ENCODE assay signal across 15 cellular contexts in the genomic region with DNA sequence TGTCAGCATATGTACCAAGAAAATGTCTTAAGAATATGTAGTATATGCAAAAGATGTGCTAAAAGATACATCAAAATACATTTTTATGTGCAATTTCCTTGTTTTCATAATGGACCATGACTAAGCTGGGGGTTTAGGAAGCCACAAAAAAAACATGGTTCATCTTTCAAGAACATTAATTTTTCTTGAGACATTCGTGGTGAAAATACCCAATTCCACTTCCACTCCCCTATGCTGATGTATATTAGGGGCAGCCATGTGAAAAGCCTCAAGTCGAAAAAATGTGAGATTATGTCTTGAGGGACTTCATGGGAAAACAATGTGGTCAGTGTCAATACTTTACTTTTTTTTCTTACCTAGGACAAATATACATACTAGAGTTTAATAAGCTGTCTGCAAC.
DNase-seq lines count a peak whose midpoint lies in the region; ATAC-seq and TF ChIP-seq lines count a peak whose summit lies in the region.
"Had no signal": no experiment of that assay in that cellular context is flagged by ENCODE, and none has a peak within 500 bp of the region (broad histone marks: within the 10 kb centered on the region; RNA-seq: fewer than 3 reads in every experiment).

No MANE protein-coding gene starts in this region.

- H3K4me3 ChIP-seq in SJCRH30 (no peak overlapping the region), astrocyte of the spinal cord (ENCODE audit: low read depth, low read length) (no peak overlapping the region), A673 (ENCODE audit: low read depth, low read length, poor library complexity, severe bottlenecking) (no peak overlapping the region)
- H3K4me3 ChIP-seq: HAP-1 had no signal

- ATAC-seq in HG02840 (IDR thresholded peaks at IDR 0.05; ENCODE audit: low FRiP score, unreplicated experiment): no peak

- intact Hi-C loops in A673 (cut with micrococcal nuclease; ENCODE audit: unreplicated experiment): no loop called here

- H3K27ac ChIP-seq in SJCRH30 (peak overlapping the region; percentile 60), A673 (ENCODE audit: low read depth, low read length, poor library complexity, severe bottlenecking) (no peak overlapping the region), RWPE1 (no peak overlapping the region)
- H3K27ac ChIP-seq: HL-60 had no signal

- POLR2A ChIA-PET in A673 (lab: Charles Lee; ENCODE audit: low non-redundant PET) (no interaction called here), RWPE1 (lab: Yijun Ruan, JAX; ENCODE audit: low non-redundant PET) (no interaction called here)

- no peaks in the 10 kb centered on the region for H3K27me3 ChIP-seq in SJCRH30
- H3K27me3 ChIP-seq in A673 (replicated peaks; ENCODE audit: insufficient read depth, low read depth, low read length, poor library complexity): no peaks in the 10 kb centered on the region

- TF ChIP-seq CTCF in astrocyte of the spinal cord (IDR thresholded peaks at IDR 0.05; ENCODE audit: low read depth, low read length): no peak
- no peak for TF ChIP-seq CTCF in A673 (conservative IDR thresholded peaks at IDR 0.05; ENCODE audit: low read depth, low read length)
- no peak for TF ChIP-seq CTCF in RWPE1 (conservative IDR thresholded peaks at IDR 0.05; ENCODE audit: low read depth)

- H3K36me3 ChIP-seq in SJCRH30: no peaks in the 10 kb centered on the region
- H3K36me3 ChIP-seq in A673 (ENCODE audit: insufficient read depth, low read length, poor library complexity, severe bottlenecking): no peaks in the 10 kb centered on the region
- H3K36me3 ChIP-seq: HAP-1 had no signal

- in situ Hi-C loops in astrocyte of the spinal cord (cut with HindIII; ENCODE audit: low sequenced_read_pairs): no loop called here

- peaks cover 30% of the 10 kb centered on the region for H3K4me1 ChIP-seq in SJCRH30
- no peaks in the 10 kb centered on the region for H3K4me1 ChIP-seq in A673 (ENCODE audit: insufficient read depth, low read length, poor library complexity, severe bottlenecking)
- H3K4me1 ChIP-seq: HAP-1 had no signal

- no TSS peak for BruUV-seq in A673 (replicated peaks; lab: Mats Ljungman, UMichigan)

- peak; percentile 7 for DNase-seq in ELR (ENCODE audit: low read depth)
- DNase-seq in SJCRH30: peak; percentile 17 to 70
- peak; percentile 52 for DNase-seq in astrocyte of the spinal cord (ENCODE audit: low read depth, low spot score)
- peak; percentile 27 for DNase-seq in iris pigment epithelial cell (ENCODE audit: low read depth)
- no peak for DNase-seq in A673 (ENCODE audit: low spot score)
- no peak for DNase-seq in hippocampal formation (lab: John Stamatoyannopoulos, UW)
- DNase-seq in RWPE1 (ENCODE audit: low spot score): no peak
- DNase-seq: C1 segment of cervical spinal cord; CD4-positive, alpha-beta T cell; DMS153; DND-41; GF-D8 had no signal

- 0 out of 2 replicates have a peak, but pooled peaks cover 3% of the 10 kb centered on the region for H3K9me3 ChIP-seq in SJCRH30 (replicated peaks)
- H3K9me3 ChIP-seq in A673 (ENCODE audit: low read depth, low read length, poor library complexity, severe bottlenecking): peaks cover 23% of the 10 kb centered on the region

- CTCF ChIA-PET in A673 (lab: Charles Lee): no interaction called here
- CTCF ChIA-PET in RWPE1 (lab: Yijun Ruan, JAX): interaction anchor here (0.7 kb wide), 2 partner anchors 14 to 347 kb away, joined by 3 read pairs; no protein-coding TSS in a partner anchor

Comparison
In these comparisons a context has a peak if more than half of its experiments do, and no peak if none do; other contexts are left out.
1. DNase-seq: peak in ELR (single experiment), SJCRH30 (2 of 2), astrocyte of the spinal cord (single experiment) and iris pigment epithelial cell (single experiment); none in A673 (single experiment), hippocampal formation (0 of 2) and RWPE1 (single experiment).